ENCODE assay signal across 1 cellular context in genomic region chr14:68683326-68683725, GRCh38.
TF ChIP-seq lines count a peak whose summit lies in the region.

No MANE protein-coding gene starts in this region.

TF ChIP-seq in GM12878, 131 proteins besides CTCF, POLR2A, EP300 and RAD21 (continued from another document):
- TF ChIP-seq, protein P1, sequence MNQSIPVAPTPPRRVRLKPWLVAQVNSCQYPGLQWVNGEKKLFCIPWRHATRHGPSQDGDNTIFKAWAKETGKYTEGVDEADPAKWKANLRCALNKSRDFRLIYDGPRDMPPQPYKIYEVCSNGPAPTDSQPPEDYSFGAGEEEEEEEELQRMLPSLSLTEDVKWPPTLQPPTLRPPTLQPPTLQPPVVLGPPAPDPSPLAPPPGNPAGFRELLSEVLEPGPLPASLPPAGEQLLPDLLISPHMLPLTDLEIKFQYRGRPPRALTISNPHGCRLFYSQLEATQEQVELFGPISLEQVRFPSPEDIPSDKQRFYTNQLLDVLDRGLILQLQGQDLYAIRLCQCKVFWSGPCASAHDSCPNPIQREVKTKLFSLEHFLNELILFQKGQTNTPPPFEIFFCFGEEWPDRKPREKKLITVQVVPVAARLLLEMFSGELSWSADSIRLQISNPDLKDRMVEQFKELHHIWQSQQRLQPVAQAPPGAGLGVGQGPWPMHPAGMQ (IDR thresholded peaks at IDR 0.05; ENCODE audit: borderline replicate concordance), result no peak
- TF ChIP-seq, protein P2, sequence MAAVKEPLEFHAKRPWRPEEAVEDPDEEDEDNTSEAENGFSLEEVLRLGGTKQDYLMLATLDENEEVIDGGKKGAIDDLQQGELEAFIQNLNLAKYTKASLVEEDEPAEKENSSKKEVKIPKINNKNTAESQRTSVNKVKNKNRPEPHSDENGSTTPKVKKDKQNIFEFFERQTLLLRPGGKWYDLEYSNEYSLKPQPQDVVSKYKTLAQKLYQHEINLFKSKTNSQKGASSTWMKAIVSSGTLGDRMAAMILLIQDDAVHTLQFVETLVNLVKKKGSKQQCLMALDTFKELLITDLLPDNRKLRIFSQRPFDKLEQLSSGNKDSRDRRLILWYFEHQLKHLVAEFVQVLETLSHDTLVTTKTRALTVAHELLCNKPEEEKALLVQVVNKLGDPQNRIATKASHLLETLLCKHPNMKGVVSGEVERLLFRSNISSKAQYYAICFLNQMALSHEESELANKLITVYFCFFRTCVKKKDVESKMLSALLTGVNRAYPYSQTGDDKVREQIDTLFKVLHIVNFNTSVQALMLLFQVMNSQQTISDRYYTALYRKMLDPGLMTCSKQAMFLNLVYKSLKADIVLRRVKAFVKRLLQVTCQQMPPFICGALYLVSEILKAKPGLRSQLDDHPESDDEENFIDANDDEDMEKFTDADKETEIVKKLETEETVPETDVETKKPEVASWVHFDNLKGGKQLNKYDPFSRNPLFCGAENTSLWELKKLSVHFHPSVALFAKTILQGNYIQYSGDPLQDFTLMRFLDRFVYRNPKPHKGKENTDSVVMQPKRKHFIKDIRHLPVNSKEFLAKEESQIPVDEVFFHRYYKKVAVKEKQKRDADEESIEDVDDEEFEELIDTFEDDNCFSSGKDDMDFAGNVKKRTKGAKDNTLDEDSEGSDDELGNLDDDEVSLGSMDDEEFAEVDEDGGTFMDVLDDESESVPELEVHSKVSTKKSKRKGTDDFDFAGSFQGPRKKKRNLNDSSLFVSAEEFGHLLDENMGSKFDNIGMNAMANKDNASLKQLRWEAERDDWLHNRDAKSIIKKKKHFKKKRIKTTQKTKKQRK (IDR thresholded peaks at IDR 0.05; ENCODE audit: low read depth, low read length), result no peak
- TF ChIP-seq MTA3 (IDR thresholded peaks at IDR 0.05; ENCODE audit: borderline replicate concordance, low read length), result no peak
- TF ChIP-seq, protein P3, sequence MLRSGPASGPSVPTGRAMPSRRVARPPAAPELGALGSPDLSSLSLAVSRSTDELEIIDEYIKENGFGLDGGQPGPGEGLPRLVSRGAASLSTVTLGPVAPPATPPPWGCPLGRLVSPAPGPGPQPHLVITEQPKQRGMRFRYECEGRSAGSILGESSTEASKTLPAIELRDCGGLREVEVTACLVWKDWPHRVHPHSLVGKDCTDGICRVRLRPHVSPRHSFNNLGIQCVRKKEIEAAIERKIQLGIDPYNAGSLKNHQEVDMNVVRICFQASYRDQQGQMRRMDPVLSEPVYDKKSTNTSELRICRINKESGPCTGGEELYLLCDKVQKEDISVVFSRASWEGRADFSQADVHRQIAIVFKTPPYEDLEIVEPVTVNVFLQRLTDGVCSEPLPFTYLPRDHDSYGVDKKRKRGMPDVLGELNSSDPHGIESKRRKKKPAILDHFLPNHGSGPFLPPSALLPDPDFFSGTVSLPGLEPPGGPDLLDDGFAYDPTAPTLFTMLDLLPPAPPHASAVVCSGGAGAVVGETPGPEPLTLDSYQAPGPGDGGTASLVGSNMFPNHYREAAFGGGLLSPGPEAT (IDR thresholded peaks at IDR 0.05; ENCODE audit: low read depth), result no peak
- TF ChIP-seq, protein P4, sequence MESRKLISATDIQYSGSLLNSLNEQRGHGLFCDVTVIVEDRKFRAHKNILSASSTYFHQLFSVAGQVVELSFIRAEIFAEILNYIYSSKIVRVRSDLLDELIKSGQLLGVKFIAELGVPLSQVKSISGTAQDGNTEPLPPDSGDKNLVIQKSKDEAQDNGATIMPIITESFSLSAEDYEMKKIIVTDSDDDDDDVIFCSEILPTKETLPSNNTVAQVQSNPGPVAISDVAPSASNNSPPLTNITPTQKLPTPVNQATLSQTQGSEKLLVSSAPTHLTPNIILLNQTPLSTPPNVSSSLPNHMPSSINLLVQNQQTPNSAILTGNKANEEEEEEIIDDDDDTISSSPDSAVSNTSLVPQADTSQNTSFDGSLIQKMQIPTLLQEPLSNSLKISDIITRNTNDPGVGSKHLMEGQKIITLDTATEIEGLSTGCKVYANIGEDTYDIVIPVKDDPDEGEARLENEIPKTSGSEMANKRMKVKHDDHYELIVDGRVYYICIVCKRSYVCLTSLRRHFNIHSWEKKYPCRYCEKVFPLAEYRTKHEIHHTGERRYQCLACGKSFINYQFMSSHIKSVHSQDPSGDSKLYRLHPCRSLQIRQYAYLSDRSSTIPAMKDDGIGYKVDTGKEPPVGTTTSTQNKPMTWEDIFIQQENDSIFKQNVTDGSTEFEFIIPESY (IDR thresholded peaks at IDR 0.05), result no peak
- TF ChIP-seq RFX5 (IDR thresholded peaks at IDR 0.05; ENCODE audit: low read depth, low read length), result no peak
- no peak for TF ChIP-seq ETV6 (conservative IDR thresholded peaks at IDR 0.05 in 1 of 2, IDR thresholded peaks at IDR 0.05 in 1 of 2; ENCODE audit: borderline replicate concordance in 1 of 2, low read depth in 1 of 2)
- no peak for TF ChIP-seq CREB1 (IDR thresholded peaks at IDR 0.05; ENCODE audit: low read depth)
- no peak for TF ChIP-seq GATAD2B (conservative IDR thresholded peaks at IDR 0.05; ENCODE audit: low read depth)
- TF ChIP-seq TCF7 (IDR thresholded peaks at IDR 0.05; ENCODE audit: borderline replicate concordance), result no peak
- TF ChIP-seq, protein P5, sequence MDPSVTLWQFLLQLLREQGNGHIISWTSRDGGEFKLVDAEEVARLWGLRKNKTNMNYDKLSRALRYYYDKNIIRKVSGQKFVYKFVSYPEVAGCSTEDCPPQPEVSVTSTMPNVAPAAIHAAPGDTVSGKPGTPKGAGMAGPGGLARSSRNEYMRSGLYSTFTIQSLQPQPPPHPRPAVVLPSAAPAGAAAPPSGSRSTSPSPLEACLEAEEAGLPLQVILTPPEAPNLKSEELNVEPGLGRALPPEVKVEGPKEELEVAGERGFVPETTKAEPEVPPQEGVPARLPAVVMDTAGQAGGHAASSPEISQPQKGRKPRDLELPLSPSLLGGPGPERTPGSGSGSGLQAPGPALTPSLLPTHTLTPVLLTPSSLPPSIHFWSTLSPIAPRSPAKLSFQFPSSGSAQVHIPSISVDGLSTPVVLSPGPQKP (IDR thresholded peaks at IDR 0.05; ENCODE audit: low read depth, low read length), result no peak
- TF ChIP-seq RUNX3 (IDR thresholded peaks at IDR 0.05; ENCODE audit: low read length), result no peak
- TF ChIP-seq TAF1 (IDR thresholded peaks at IDR 0.05; ENCODE audit: borderline replicate concordance, low read depth, low read length), result no peak
- TF ChIP-seq KAT2A (conservative IDR thresholded peaks at IDR 0.05; ENCODE audit: control insufficient read depth, low read depth, low read length), result no peak
- no peak for TF ChIP-seq FOS (IDR thresholded peaks at IDR 0.05; ENCODE audit: borderline replicate concordance, extremely low read depth, insufficient read length)
- no peak for TF ChIP-seq NBN (IDR thresholded peaks at IDR 0.05)
- TF ChIP-seq RAD51 (IDR thresholded peaks at IDR 0.05), result no peak
- TF ChIP-seq, protein P6, sequence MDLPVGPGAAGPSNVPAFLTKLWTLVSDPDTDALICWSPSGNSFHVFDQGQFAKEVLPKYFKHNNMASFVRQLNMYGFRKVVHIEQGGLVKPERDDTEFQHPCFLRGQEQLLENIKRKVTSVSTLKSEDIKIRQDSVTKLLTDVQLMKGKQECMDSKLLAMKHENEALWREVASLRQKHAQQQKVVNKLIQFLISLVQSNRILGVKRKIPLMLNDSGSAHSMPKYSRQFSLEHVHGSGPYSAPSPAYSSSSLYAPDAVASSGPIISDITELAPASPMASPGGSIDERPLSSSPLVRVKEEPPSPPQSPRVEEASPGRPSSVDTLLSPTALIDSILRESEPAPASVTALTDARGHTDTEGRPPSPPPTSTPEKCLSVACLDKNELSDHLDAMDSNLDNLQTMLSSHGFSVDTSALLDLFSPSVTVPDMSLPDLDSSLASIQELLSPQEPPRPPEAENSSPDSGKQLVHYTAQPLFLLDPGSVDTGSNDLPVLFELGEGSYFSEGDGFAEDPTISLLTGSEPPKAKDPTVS (IDR thresholded peaks at IDR 0.05; ENCODE audit: low read depth, low read length), result no peak
